Comparison of ENCODE assay signal across 16 cellular contexts in the genomic region with DNA sequence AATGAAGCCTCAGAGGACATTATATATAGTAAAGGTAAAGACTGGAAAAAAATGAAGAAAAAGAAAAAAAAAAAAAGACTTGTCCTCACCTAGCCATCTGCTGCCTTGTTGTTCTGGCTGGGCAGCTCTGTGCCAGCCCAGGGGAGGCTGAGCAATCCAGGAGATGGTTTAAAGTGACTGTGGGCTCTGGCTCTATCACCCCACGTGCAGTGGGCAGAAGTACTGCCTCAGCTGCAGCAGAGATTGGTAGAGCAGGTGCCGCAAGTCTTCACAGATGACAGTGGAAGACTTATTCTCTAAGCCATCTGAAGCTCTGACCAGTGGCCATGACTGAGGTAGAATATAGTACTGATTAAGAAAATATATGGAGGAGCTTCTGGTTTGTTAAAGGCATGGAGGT.
DNase-seq lines count a peak whose midpoint lies in the region; ATAC-seq and TF ChIP-seq lines count a peak whose summit lies in the region.
"Had no signal": no experiment of that assay in that cellular context is flagged by ENCODE, and none has a peak within 500 bp of the region (broad histone marks: within the 10 kb centered on the region; RNA-seq: fewer than 3 reads in every experiment).

No MANE protein-coding gene starts in this region.

- DNase-seq in MCF 10A (ENCODE audit: unreplicated experiment) (no peak), breast epithelium (ENCODE audit: low spot score in 2 of 2) (no peak), HL-60 (ENCODE audit: low read depth in 1 of 2, low spot score in 1 of 2) (no peak), cerebellum (ENCODE audit: low spot score) (peak; percentile 39), osteocyte (ENCODE audit: extremely low spot score, unreplicated experiment) (no peak)
- DNase-seq in activated CD4-positive, CD25-positive, alpha-beta regulatory T cell treated with anti-CD3 and anti-CD28 coated beads, Interleukin-2, amount 50 U/mL, for 72 hours = no peak
- DNase-seq: DMS79, NCI-H187, NCI-H446 treated with DMSO at 0.1 percent for 48 hours, NCI-H748 treated with DMSO at 0.1 percent for 48 hours, SHP77 had no signal

- H3K4me1 Mint-ChIP-seq in MCF 10A (ENCODE audit: insufficient read depth, unreplicated experiment) = peaks cover 18% of the 10 kb centered on the region
- H3K4me1 Mint-ChIP-seq in stimulated activated memory B cell treated with anti-CD40 and anti-IgM and Interleukin-4, amounts not matched to agents 10 μg/mL and 1 μg/mL and 100 μg/mL, for 72 hours = peaks cover 73% of the 10 kb centered on the region
- peaks cover 20% of the 10 kb centered on the region for H3K4me1 Mint-ChIP-seq in osteocyte (ENCODE audit: unreplicated experiment)

- H3K4me3 ChIP-seq in breast epithelium (no peak overlapping the region), HL-60 (replicated peaks; ENCODE audit: insufficient read depth, low read length) (no peak overlapping the region)
- H3K4me3 ChIP-seq: A549, HAP-1 had no signal

- no peak for ATAC-seq in stimulated activated memory B cell treated with anti-CD40 and anti-IgM and Interleukin-4, amounts not matched to agents 10 μg/mL and 1 μg/mL and 100 μg/mL, for 72 hours
- ATAC-seq in activated CD4-positive, CD25-positive, alpha-beta regulatory T cell treated with anti-CD3 and anti-CD28 coated beads, Interleukin-2, amount 50 U/mL, for 24 hours = no peak
- ATAC-seq: A549, SK-N-SH treated with all-trans-retinoic acid at 6 μM for 48 hours had no signal

- H3K27ac Mint-ChIP-seq in MCF 10A (ENCODE audit: low read depth, unreplicated experiment) = peak overlapping the region; percentile 42
- H3K27ac Mint-ChIP-seq in stimulated activated memory B cell treated with anti-CD40 and anti-IgM and Interleukin-4, amounts not matched to agents 10 μg/mL and 1 μg/mL and 100 μg/mL, for 72 hours = peak overlapping the region; percentile 63
- no peak overlapping the region for H3K27ac Mint-ChIP-seq in osteocyte (ENCODE audit: unreplicated experiment)

- intact Hi-C loops in MCF 10A (cut with micrococcal nuclease) (loop anchor here (10.0 kb wide), 1 partner anchor 322 kb away; no protein-coding TSS in a partner anchor), breast epithelium (cut with DNase I; ENCODE audit: low total_unique reads) (no loop called here)

- H3K9me3 Mint-ChIP-seq in MCF 10A (ENCODE audit: unreplicated experiment) (no peaks in the 10 kb centered on the region), osteocyte (ENCODE audit: unreplicated experiment) (no peaks in the 10 kb centered on the region)
- no peaks in the 10 kb centered on the region for H3K9me3 Mint-ChIP-seq in stimulated activated memory B cell treated with anti-CD40 and anti-IgM and Interleukin-4, amounts not matched to agents 10 μg/mL and 1 μg/mL and 100 μg/mL, for 72 hours

- TF ChIP-seq CTCF in MCF 10A (IDR thresholded peaks at IDR 0.05; ENCODE audit: unreplicated experiment) (no peak), breast epithelium (IDR thresholded peaks at IDR 0.05) (no peak), HL-60 (IDR thresholded peaks at IDR 0.05; ENCODE audit: insufficient read depth, low read length) (no peak), osteocyte (IDR thresholded peaks at IDR 0.05) (no peak)

- BruUV-seq in MCF 10A (replicated peaks; lab: Mats Ljungman, UMichigan) = no TSS peak

- H3K9me3 ChIP-seq in breast epithelium = no peaks in the 10 kb centered on the region
- H3K9me3 ChIP-seq: A549, HAP-1 had no signal

- TF ChIP-seq POLR2A in breast epithelium (IDR thresholded peaks at IDR 0.05) = no peak

- CTCF ChIA-PET in MCF 10A (lab: Yijun Ruan, JAX) = interaction anchor here (0.6 to 12.1 kb wide), 4 partner anchors 54 to 216 kb away, joined by 3 to 220 read pairs (median 6); no protein-coding TSS in a partner anchor

- POLR2A ChIA-PET in MCF 10A (lab: Yijun Ruan, JAX) = interaction anchor here (0.7 to 5.8 kb wide), 5 partner anchors 13 to 219 kb away, joined by 3 to 30 read pairs (median 4); no protein-coding TSS in a partner anchor

- H3K4me1 ChIP-seq in breast epithelium = peaks cover 0 to 10% of the 10 kb centered on the region in 2 donors
- H3K4me1 ChIP-seq: HAP-1 had no signal

- peak overlapping the region in 1 of 2 donors; percentile 5 for H3K27ac ChIP-seq in breast epithelium
- peak overlapping the region; percentile 37 for H3K27ac ChIP-seq in HL-60 (replicated peaks)
- H3K27ac ChIP-seq: A549 had no signal

- H3K27me3 Mint-ChIP-seq in MCF 10A (ENCODE audit: insufficient read depth, unreplicated experiment) (no peaks in the 10 kb centered on the region), osteocyte (ENCODE audit: unreplicated experiment) (no peaks in the 10 kb centered on the region)
- H3K27me3 Mint-ChIP-seq in stimulated activated memory B cell treated with anti-CD40 and anti-IgM and Interleukin-4, amounts not matched to agents 10 μg/mL and 1 μg/mL and 100 μg/mL, for 72 hours = no peaks in the 10 kb centered on the region

- H3K27me3 ChIP-seq in breast epithelium (no peaks in the 10 kb centered on the region), HL-60 (ENCODE audit: insufficient read depth, poor library complexity, severe bottlenecking) (no peaks in the 10 kb centered on the region)

- no peak overlapping the region for H3K4me3 Mint-ChIP-seq in MCF 10A (ENCODE audit: unreplicated experiment)
- no peak overlapping the region for H3K4me3 Mint-ChIP-seq in stimulated activated memory B cell treated with anti-CD40 and anti-IgM and Interleukin-4, amounts not matched to agents 10 μg/mL and 1 μg/mL and 100 μg/mL, for 72 hours
- H3K4me3 Mint-ChIP-seq in osteocyte (ENCODE audit: unreplicated experiment) = no peak overlapping the region

- H3K36me3 Mint-ChIP-seq in MCF 10A (ENCODE audit: insufficient read depth, unreplicated experiment) (peaks cover 53% of the 10 kb centered on the region), osteocyte (ENCODE audit: unreplicated experiment) (peaks cover 24% of the 10 kb centered on the region)
- H3K36me3 Mint-ChIP-seq in stimulated activated memory B cell treated with anti-CD40 and anti-IgM and Interleukin-4, amounts not matched to agents 10 μg/mL and 1 μg/mL and 100 μg/mL, for 72 hours = peaks cover 40% of the 10 kb centered on the region

- no peaks in the 10 kb centered on the region for H3K36me3 ChIP-seq in breast epithelium
